Comparison of ENCODE assay signal across 39 cellular contexts in the genomic region with DNA sequence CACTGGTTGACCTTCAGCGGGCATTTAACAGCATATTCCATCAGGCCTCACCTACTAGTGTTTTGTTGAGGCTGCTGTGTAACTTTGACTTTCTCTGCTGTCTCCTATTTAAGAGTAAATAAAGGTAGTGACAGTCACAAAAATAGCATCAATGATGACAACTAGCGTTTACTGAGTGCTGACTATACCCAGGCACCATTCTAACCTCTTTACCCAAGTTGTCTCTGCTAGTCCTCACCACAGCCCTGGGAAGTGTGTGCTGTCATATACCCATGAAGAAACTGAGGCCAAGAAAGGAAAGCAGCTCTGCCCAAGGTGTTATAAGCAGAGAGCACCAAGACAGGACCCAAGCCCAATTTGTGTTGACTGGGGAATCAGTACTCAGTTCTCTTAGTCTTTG.
"Had no signal": no experiment of that assay in that cellular context is flagged by ENCODE, and none has a peak within 500 bp of the region (broad histone marks: within the 10 kb centered on the region; RNA-seq: fewer than 3 reads in every experiment).

No MANE protein-coding gene starts in this region.

- H3K36me3 ChIP-seq: adrenal gland, ascending aorta, brain microvascular endothelial cell, breast epithelium, cardiac muscle cell had no signal

- H3K27ac Mint-ChIP-seq: activated naive CD4-positive, alpha-beta T cell treated with anti-CD3 and anti-CD28 coated beads for 36 hours; activated naive CD4-positive, alpha-beta T cell treated with anti-CD3 and anti-CD28 coated beads, Interleukin-2, amount 10 ng/mL, durations not matched to agents 7 days and 5 days; activated naive CD4-positive, alpha-beta T cell treated with anti-CD3 and anti-CD28 coated beads, Interleukin-2, amount 50 U/mL, for 24 hours; activated naive CD4-positive, alpha-beta T cell treated with anti-CD3 and anti-CD28 coated beads, Interleukin-2, amount 50 U/mL, for 72 hours; activated naive CD8-positive, alpha-beta T cell; activated naive CD8-positive, alpha-beta T cell treated with anti-CD3 and anti-CD28 coated beads for 36 hours; activated naive CD8-positive, alpha-beta T cell treated with anti-CD3 and anti-CD28 coated beads, Interleukin-2, amount 10 ng/mL, durations not matched to agents 7 days and 5 days; activated naive CD8-positive, alpha-beta T cell treated with anti-CD3 and anti-CD28 coated beads, Interleukin-2, amount 50 U/mL, for 24 hours; activated T-cell treated with anti-CD3 and anti-CD28 coated beads, Interleukin-2, amount 50 U/mL, for 24 hours; activated T-cell treated with anti-CD3 and anti-CD28 coated beads, Interleukin-2, amount 50 U/mL, for 72 hours; activated T-helper 1 cell treated with anti-CD3 and anti-CD28 coated beads, Interleukin-12 subunit alpha, Interleukin-12 subunit beta, Interleukin-2, Interleukin-4 antibody, amounts not matched to agents 30 ng/mL and 10 ng/mL and 1 ng/mL, durations not matched to agents 14 hours and 24 hours and 36 hours; activated T-helper 17 cell treated with anti-CD3 and anti-CD28 coated beads, Interleukin-2, amount 50 U/mL, for 72 hours; activated T-helper 2 cell treated with anti-CD3 and anti-CD28 coated beads, Interferon-gamma antibody, Interleukin-2, Interleukin-4, amounts not matched to agents 10 μg/mL and 5 μg/mL and 100 μg/mL, durations not matched to agents 14 hours and 24 hours and 36 hours; brain had no signal

- H3K36me3 Mint-ChIP-seq: activated naive CD4-positive, alpha-beta T cell treated with anti-CD3 and anti-CD28 coated beads, Interleukin-2, amount 10 ng/mL, durations not matched to agents 7 days and 5 days; activated naive CD4-positive, alpha-beta T cell treated with anti-CD3 and anti-CD28 coated beads, Interleukin-2, amount 50 U/mL, for 24 hours; activated naive CD4-positive, alpha-beta T cell treated with anti-CD3 and anti-CD28 coated beads, Interleukin-2, amount 50 U/mL, for 72 hours; activated naive CD8-positive, alpha-beta T cell; activated naive CD8-positive, alpha-beta T cell treated with anti-CD3 and anti-CD28 coated beads for 36 hours; activated naive CD8-positive, alpha-beta T cell treated with anti-CD3 and anti-CD28 coated beads, Interleukin-2, amount 10 ng/mL, durations not matched to agents 7 days and 5 days had no signal

- H3K4me3 Mint-ChIP-seq: activated naive CD4-positive, alpha-beta T cell treated with anti-CD3 and anti-CD28 coated beads for 36 hours; activated naive CD4-positive, alpha-beta T cell treated with anti-CD3 and anti-CD28 coated beads, Interleukin-2, amount 10 ng/mL, durations not matched to agents 7 days and 5 days; activated naive CD4-positive, alpha-beta T cell treated with anti-CD3 and anti-CD28 coated beads, Interleukin-2, amount 50 U/mL, for 24 hours; activated naive CD8-positive, alpha-beta T cell; activated naive CD8-positive, alpha-beta T cell treated with anti-CD3 and anti-CD28 coated beads for 36 hours; activated naive CD8-positive, alpha-beta T cell treated with anti-CD3 and anti-CD28 coated beads, Interleukin-2, amount 10 ng/mL, durations not matched to agents 7 days and 5 days; activated naive CD8-positive, alpha-beta T cell treated with anti-CD3 and anti-CD28 coated beads, Interleukin-2, amount 50 U/mL, for 24 hours; activated T-cell treated with anti-CD3 and anti-CD28 coated beads, Interleukin-2, amount 50 U/mL, for 24 hours; activated T-cell treated with anti-CD3 and anti-CD28 coated beads, Interleukin-2, amount 50 U/mL, for 4 hours; activated T-cell treated with anti-CD3 and anti-CD28 coated beads, Interleukin-2, amount 50 U/mL, for 72 hours; activated T-helper 1 cell treated with anti-CD3 and anti-CD28 coated beads, Interleukin-12 subunit alpha, Interleukin-12 subunit beta, Interleukin-2, Interleukin-4 antibody, amounts not matched to agents 30 ng/mL and 10 ng/mL and 1 ng/mL, durations not matched to agents 14 hours and 24 hours and 36 hours; activated T-helper 17 cell treated with anti-CD3 and anti-CD28 coated beads, Interleukin-2, amount 50 U/mL, for 72 hours; brain; central memory CD8-positive, alpha-beta T cell had no signal

- DNase-seq: activated effector memory CD4-positive, alpha-beta T cell treated with anti-CD3 and anti-CD28 coated beads, Interleukin-2, amount 50 U/mL, for 16 hours; activated effector memory CD4-positive, alpha-beta T cell treated with Interleukin-2 at 50 U/mL for 16 hours; activated gamma-delta T cell; activated gamma-delta T cell treated with Interleukin-2 at 50 U/mL for 16 hours; activated naive CD4-positive, alpha-beta T cell; activated naive CD4-positive, alpha-beta T cell treated with anti-CD3 and anti-CD28 coated beads for 36 hours; activated naive CD4-positive, alpha-beta T cell treated with anti-CD3 and anti-CD28 coated beads, Interleukin-2, amount 10 ng/mL, durations not matched to agents 7 days and 5 days; activated naive CD4-positive, alpha-beta T cell treated with anti-CD3 and anti-CD28 coated beads, Interleukin-2, amount 50 U/mL, for 16 hours; activated naive CD4-positive, alpha-beta T cell treated with Interleukin-2 at 50 U/mL for 16 hours; activated naive CD8-positive, alpha-beta T cell treated with anti-CD3 and anti-CD28 coated beads for 36 hours; activated naive CD8-positive, alpha-beta T cell treated with anti-CD3 and anti-CD28 coated beads, Interleukin-2, amount 10 ng/mL, durations not matched to agents 7 days and 5 days; activated naive CD8-positive, alpha-beta T cell treated with anti-CD3 and anti-CD28 coated beads, Interleukin-2, amount 50 U/mL, for 24 hours; activated T-cell treated with anti-CD3 and anti-CD28 coated beads for 4 hours; activated T-cell treated with anti-CD3 and anti-CD28 coated beads, Interleukin-2, amount 50 U/mL, for 1 hour; activated T-cell treated with anti-CD3 and anti-CD28 coated beads, Interleukin-2, amount 50 U/mL, for 24 hours; activated T-cell treated with anti-CD3 and anti-CD28 coated beads, Interleukin-2, amount 50 U/mL, for 4 hours; activated T-cell treated with anti-CD3 and anti-CD28 coated beads, Interleukin-2, amount 50 U/mL, for 48 hours; activated T-cell treated with anti-CD3 and anti-CD28 coated beads, Interleukin-2, amount 50 U/mL, for 72 hours; adrenal gland; amniotic stem cell; amygdala; anterior cingulate cortex; aorta; brain microvascular endothelial cell; caudate nucleus; central memory CD4-positive, alpha-beta T cell; cerebellar nuclear complex had no signal

- H3K4me1 Mint-ChIP-seq: activated naive CD4-positive, alpha-beta T cell treated with anti-CD3 and anti-CD28 coated beads, Interleukin-2, amount 10 ng/mL, durations not matched to agents 7 days and 5 days; activated naive CD4-positive, alpha-beta T cell treated with anti-CD3 and anti-CD28 coated beads, Interleukin-2, amount 50 U/mL, for 24 hours; activated naive CD8-positive, alpha-beta T cell treated with anti-CD3 and anti-CD28 coated beads for 36 hours; activated naive CD8-positive, alpha-beta T cell treated with anti-CD3 and anti-CD28 coated beads, Interleukin-2, amount 10 ng/mL, durations not matched to agents 7 days and 5 days; activated naive CD8-positive, alpha-beta T cell treated with anti-CD3 and anti-CD28 coated beads, Interleukin-2, amount 50 U/mL, for 24 hours; activated T-helper 17 cell treated with anti-CD3 and anti-CD28 coated beads, Interleukin-2, amount 50 U/mL, for 72 hours; central memory CD8-positive, alpha-beta T cell had no signal

- H3K4me3 ChIP-seq: adrenal gland, ascending aorta, body of pancreas, breast epithelium, cardiac muscle cell had no signal

- H3K4me1 ChIP-seq: breast epithelium had no signal

- H3K27me3 Mint-ChIP-seq: activated naive CD8-positive, alpha-beta T cell treated with anti-CD3 and anti-CD28 coated beads for 36 hours had no signal

- H3K27me3 ChIP-seq: adrenal gland, ascending aorta, body of pancreas, brain microvascular endothelial cell, breast epithelium, cardiac muscle cell had no signal

- ATAC-seq: activated naive CD4-positive, alpha-beta T cell treated with anti-CD3 and anti-CD28 coated beads, Interleukin-2, amount 50 U/mL, for 72 hours; activated naive CD8-positive, alpha-beta T cell treated with anti-CD3 and anti-CD28 coated beads, Interleukin-2, amount 50 U/mL, for 24 hours; activated T-cell treated with anti-CD3 and anti-CD28 coated beads, Interleukin-2, amount 50 U/mL, for 4 hours; activated T-cell treated with anti-CD3 and anti-CD28 coated beads, Interleukin-2, amount 50 U/mL, for 72 hours; activated T-helper 17 cell treated with anti-CD3 and anti-CD28 coated beads, Interleukin-2, amount 50 U/mL, for 72 hours had no signal

- H3K9me3 Mint-ChIP-seq: activated naive CD4-positive, alpha-beta T cell treated with anti-CD3 and anti-CD28 coated beads, Interleukin-2, amount 10 ng/mL, durations not matched to agents 7 days and 5 days; activated T-helper 2 cell treated with anti-CD3 and anti-CD28 coated beads, Interferon-gamma antibody, Interleukin-2, Interleukin-4, amounts not matched to agents 10 μg/mL and 5 μg/mL and 100 μg/mL, durations not matched to agents 14 hours and 24 hours and 36 hours; central memory CD8-positive, alpha-beta T cell had no signal

- H3K9me3 ChIP-seq: adrenal gland, ascending aorta, body of pancreas had no signal

- H3K27ac ChIP-seq: body of pancreas, brain microvascular endothelial cell, breast epithelium, cardiac muscle cell had no signal
